Comparison of ENCODE assay signal across 8 cellular contexts in the genomic region with DNA sequence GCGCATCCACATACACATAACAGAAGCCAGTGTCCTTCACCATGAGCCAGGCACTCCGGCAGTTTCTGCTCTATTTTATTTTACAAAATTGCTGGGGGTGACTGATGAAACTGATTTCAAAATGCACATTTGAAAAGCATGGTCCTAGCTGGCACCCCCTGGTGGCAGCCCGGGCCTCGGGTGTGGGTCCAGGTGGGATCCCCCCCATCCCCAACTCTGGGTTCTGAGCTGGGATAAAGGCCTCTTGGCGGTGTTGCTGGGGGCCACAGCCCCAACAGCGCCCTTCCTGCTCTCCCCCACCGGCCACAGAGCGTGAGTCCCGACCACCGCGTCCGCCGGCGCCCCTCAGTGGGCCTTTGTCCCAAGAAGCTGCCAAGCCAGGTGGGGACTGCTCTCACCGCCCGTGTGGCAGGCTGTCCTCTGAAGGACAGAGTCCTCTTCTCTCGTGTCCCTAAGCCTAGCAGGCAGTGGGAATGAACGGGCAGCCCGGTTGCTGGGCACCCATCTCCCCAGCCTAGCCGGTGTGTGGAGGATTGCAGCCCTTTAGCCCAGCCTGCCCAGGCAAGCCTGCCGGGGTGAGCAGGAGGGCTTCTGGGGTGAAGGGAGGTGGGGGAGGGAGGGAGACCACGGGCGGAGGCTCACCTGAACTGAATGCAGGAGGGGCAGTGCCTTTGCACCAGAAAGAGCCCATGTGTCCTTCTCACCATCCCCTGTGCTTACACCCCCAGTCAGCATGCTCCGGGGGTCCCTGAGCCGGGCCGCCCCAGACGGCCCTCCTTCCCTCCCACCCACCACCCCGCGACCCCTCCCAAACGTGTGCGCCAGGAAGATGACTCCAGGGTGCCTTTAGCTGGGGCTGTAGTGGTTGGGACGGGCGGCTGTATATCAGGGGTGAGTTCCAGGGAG. TPM values are rescaled to one million over a fixed set of nuclear protein-coding genes. Genes with fewer than 3 reads are reported as not detected.
DNase-seq lines count a peak whose midpoint lies in the region; ATAC-seq and TF ChIP-seq lines count a peak whose summit lies in the region.

No MANE protein-coding gene starts in this region.

- no peaks in the 10 kb centered on the region for H3K9me3 ChIP-seq in stomach
- H3K9me3 ChIP-seq in uterus: no peaks in the 10 kb centered on the region

- no peak overlapping the region for H2BK5ac ChIP-seq in mesendoderm (ENCODE audit: low read length)

- no peaks in the 10 kb centered on the region for H3K79me2 ChIP-seq in mesendoderm (ENCODE audit: control insufficient read depth, insufficient read depth, low read length)

- peak overlapping the region; percentile 18 for H3K9ac ChIP-seq in mesendoderm (ENCODE audit: low read length)

- H3K27ac Mint-ChIP-seq in WTC11: no peak overlapping the region

- H3K4me2 ChIP-seq in mesendoderm (ENCODE audit: low read length): peak overlapping the region; percentile 71

- H3K4me3 ChIP-seq in AG09309 (ENCODE audit: control insufficient read depth, low read depth, low read length): no peak overlapping the region
- H3K4me3 ChIP-seq in mesendoderm (ENCODE audit: low read length): no peak overlapping the region
- peak overlapping the region; percentile 55 to 70 (median 58) for H3K4me3 ChIP-seq in stomach
- H3K4me3 ChIP-seq in uterus: peak overlapping the region in 1 of 2 donors; percentile 12

- H2BK120ac ChIP-seq in mesendoderm (ENCODE audit: low read depth, low read length): no peak overlapping the region

- no peak overlapping the region for H2AK5ac ChIP-seq in mesendoderm (ENCODE audit: low read length)

- H3K36me3 Mint-ChIP-seq in WTC11: peaks cover 2% of the 10 kb centered on the region; the same call in 1 of the 2 replicates

- no peak overlapping the region for H4K5ac ChIP-seq in mesendoderm (ENCODE audit: low read length)

- no CpG with 5 or more reads among the region's 33 CpGs for WGBS in mesendoderm (ENCODE audit: extremely low coverage, insufficient coverage, low lambda C conversion rate)
- WGBS in stomach, 5 donors: 4 to 9% (median 5%) methylated on average over 17 to 33 of the region's 33 CpGs

- peaks cover 15% of the 10 kb centered on the region for H3K4me1 Mint-ChIP-seq in WTC11

- no peak overlapping the region for H2BK15ac ChIP-seq in mesendoderm (replicated peaks; ENCODE audit: low read depth)

- TF ChIP-seq POLR2A in stomach (IDR thresholded peaks at IDR 0.05): no peak
- no peak for TF ChIP-seq POLR2A in uterus (IDR thresholded peaks at IDR 0.05)

- no peak overlapping the region for H3K4ac ChIP-seq in mesendoderm (ENCODE audit: low read depth, low read length)

- intact Hi-C loops in stomach (cut with DNase I; ENCODE audit: low total_unique reads) (no loop called here), uterus (cut with DNase I; ENCODE audit: low total_unique reads) (no loop called here)

- peak overlapping the region; percentile 44 for H3K56ac ChIP-seq in mesendoderm (ENCODE audit: low read length)

- H3K18ac ChIP-seq in mesendoderm (ENCODE audit: low read length): no peak overlapping the region

- H4K8ac ChIP-seq in mesendoderm (ENCODE audit: low read depth, low read length): no peak overlapping the region

- H3K27me3 Mint-ChIP-seq in WTC11 (ENCODE audit: low read depth): peaks cover 28% of the 10 kb centered on the region

- no peaks in the 10 kb centered on the region for H3K36me3 ChIP-seq in mesendoderm (ENCODE audit: control insufficient read depth, insufficient read depth, low read length)
- no peaks in the 10 kb centered on the region for H3K36me3 ChIP-seq in stomach
- H3K36me3 ChIP-seq in uterus: no peaks in the 10 kb centered on the region

- H3K27ac ChIP-seq in mesendoderm (ENCODE audit: low read depth, low read length) (no peak overlapping the region), stomach (peak overlapping the region; percentile 74 to 84 (median 81)), uterus (no peak overlapping the region)

- no peak overlapping the region for H3K23ac ChIP-seq in mesendoderm (ENCODE audit: low read length)

- H3K4me1 ChIP-seq in mesendoderm (ENCODE audit: control insufficient read depth, low read depth, low read length): no peaks in the 10 kb centered on the region
- H3K4me1 ChIP-seq in stomach: peaks cover 29 to 59% (median 52%) of the 10 kb centered on the region in 4 donors
- peaks cover 0 to 17% of the 10 kb centered on the region in 2 donors for H3K4me1 ChIP-seq in uterus

- DNase-seq in AG09309 (ENCODE audit: low read depth): no peak
- DNase-seq in HT-29 (ENCODE audit: low spot score): peak; percentile 37
- peak; percentile 50 for DNase-seq in WTC11 (ENCODE audit: low spot score)
- peak; percentile 54 for DNase-seq in dermis blood vessel endothelial cell
- DNase-seq in mesendoderm: no peak
- DNase-seq in stomach: no peak
- DNase-seq in NCI-H2171 (lab: John Stamatoyannopoulos, UW): no peak
- DNase-seq in uterus: no peak

- no peak for TF ChIP-seq EP300 in stomach (IDR thresholded peaks at IDR 0.05)

- CTCF ChIA-PET in WTC11 (lab: Charles Lee): interaction anchor here (0.6 to 5.8 kb wide), 24 partner anchors 12 to 179 kb away, joined by 3 to 111 read pairs (median 4); a partner anchor contains a TSS

- H3K27me3 ChIP-seq in mesendoderm (ENCODE audit: insufficient read depth, low read length, poor library complexity) (peaks cover 2% of the 10 kb centered on the region), stomach (peaks cover 5 to 90% (median 34%) of the 10 kb centered on the region in 3 donors), uterus (peaks cover 15 to 36% of the 10 kb centered on the region in 2 donors)

- TF ChIP-seq CTCF in AG09309 (IDR thresholded peaks at IDR 0.05; ENCODE audit: control insufficient read depth, insufficient read depth, low read depth, low read length, missing control alignments) (peak; percentile 87), WTC11 (IDR thresholded peaks at IDR 0.05) (peak; percentile 37; the same call in 1 of the 2 replicates), stomach (IDR thresholded peaks at IDR 0.05) (peak in 4 of 7 experiments; percentile 18 to 61 (median 26)), uterus (IDR thresholded peaks at IDR 0.05) (peak in 1 of 4 experiments; percentile 29)

- no peaks in the 10 kb centered on the region for H3K79me1 ChIP-seq in mesendoderm (ENCODE audit: low read length)

- ATAC-seq in WTC11: peak; percentile 11

- no peaks in the 10 kb centered on the region for H3K9me3 Mint-ChIP-seq in WTC11

- POLR2A ChIA-PET in WTC11 (lab: Charles Lee): no interaction called here

- peak overlapping the region; percentile 74 for H3K4me3 Mint-ChIP-seq in WTC11

TF ChIP-seq in WTC11, 78 proteins besides CTCF, POLR2A, EP300 and RAD21 (continues in another document):
- TF ChIP-seq, protein P1, sequence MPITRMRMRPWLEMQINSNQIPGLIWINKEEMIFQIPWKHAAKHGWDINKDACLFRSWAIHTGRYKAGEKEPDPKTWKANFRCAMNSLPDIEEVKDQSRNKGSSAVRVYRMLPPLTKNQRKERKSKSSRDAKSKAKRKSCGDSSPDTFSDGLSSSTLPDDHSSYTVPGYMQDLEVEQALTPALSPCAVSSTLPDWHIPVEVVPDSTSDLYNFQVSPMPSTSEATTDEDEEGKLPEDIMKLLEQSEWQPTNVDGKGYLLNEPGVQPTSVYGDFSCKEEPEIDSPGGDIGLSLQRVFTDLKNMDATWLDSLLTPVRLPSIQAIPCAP (CRISPR knock-in tag; IDR thresholded peaks at IDR 0.05): no peak
- TF ChIP-seq NFYB (CRISPR knock-in tag; conservative IDR thresholded peaks at IDR 0.05; ENCODE audit: low read depth): no peak
- no peak for TF ChIP-seq ZNF423 (CRISPR knock-in tag; IDR thresholded peaks at IDR 0.05)
- no peak for TF ChIP-seq GRHL2 (CRISPR knock-in tag; IDR thresholded peaks at IDR 0.05; ENCODE audit: insufficient replicate concordance, severe bottlenecking)
- TF ChIP-seq NR2C2 (CRISPR knock-in tag; IDR thresholded peaks at IDR 0.05): no peak
- no peak for TF ChIP-seq ZNF396 (CRISPR knock-in tag; IDR thresholded peaks at IDR 0.05; ENCODE audit: borderline replicate concordance)

RNA-seq across cellular contexts. Expression of a gene that starts 0.9 kb away (rescaled TPM):
- 1.2 and 1.7 TPM in 2 replicates for total RNA-seq in HT-29 (2014; rRNA removed; shearing (Covaris generic))
- total RNA-seq in WTC11 (2021) (8.0 to 9.4 TPM (median 9.1 TPM) in 3 replicates), dermis blood vessel endothelial cell (0.09 TPM in 1 of 2 replicates, not detected in the other), stomach (1 to 10 TPM in 1 of 5 donors, under 1 TPM in 1, not detected in 3; 0.55 to 2.6 TPM), uterus (under 1 TPM in 2 of 4 donors, not detected in 2; 0.14 to 0.43 TPM)
- polyA plus RNA-seq in mesendoderm (2013, experiment 1 of 2): 1.3 TPM
- 1.3 TPM for polyA plus RNA-seq in mesendoderm (2013, experiment 2 of 2)
- 1 to 10 TPM; 1.0 to 4.2 (median 1.5) TPM for polyA plus RNA-seq in stomach

RNA-seq across cellular contexts. Expression of a gene that starts 20.8 kb away (rescaled TPM):
- total RNA-seq in HT-29 (2014; rRNA removed; shearing (Covaris generic)): 44.6 and 49.8 TPM in 2 replicates
- 38.5 to 46.2 TPM (median 40.5 TPM) in 3 replicates for total RNA-seq in WTC11 (2021)
- 11.6 and 15.1 TPM in 2 replicates for total RNA-seq in dermis blood vessel endothelial cell
- polyA plus RNA-seq in mesendoderm (2013, experiment 1 of 2): 16.0 TPM
- 17.0 TPM for polyA plus RNA-seq in mesendoderm (2013, experiment 2 of 2)
- 10 to 100 TPM in 4 of 5 donors, 1 to 10 TPM in 1; 8.8 to 31.9 (median 14.6) TPM for total RNA-seq in stomach
- polyA plus RNA-seq in stomach: 10 to 100 TPM; 11.5 to 20.6 (median 13.1) TPM
- total RNA-seq in uterus: 10 to 100 TPM; 14.2 to 33.2 (median 20.0) TPM

RNA-seq across cellular contexts. Expression of a gene that starts 20.9 kb away (rescaled TPM):
- 38.4 and 44.5 TPM in 2 replicates for total RNA-seq in HT-29 (2014; rRNA removed; shearing (Covaris generic))
- 42.1 to 52.4 TPM (median 43.7 TPM) in 3 replicates for total RNA-seq in WTC11 (2021)
- total RNA-seq in dermis blood vessel endothelial cell: 11.6 and 17.6 TPM in 2 replicates
- polyA plus RNA-seq in mesendoderm (2013, experiment 1 of 2): 71.4 TPM
- 64.6 TPM for polyA plus RNA-seq in mesendoderm (2013, experiment 2 of 2)
- total RNA-seq in stomach: 10 to 100 TPM in 3 of 5 donors, 1 to 10 TPM in 2; 1.8 to 53.3 (median 11.2) TPM
- polyA plus RNA-seq in stomach: 10 to 100 TPM; 13.4 to 21.6 (median 16.1) TPM
- 10 to 100 TPM in 3 of 4 donors, under 1 TPM in 1; 0.88 to 20.3 (median 14.6) TPM for total RNA-seq in uterus

RNA-seq across cellular contexts. Expression of a gene that starts 22.5 kb away (rescaled TPM):
- total RNA-seq in HT-29 (2014; rRNA removed; shearing (Covaris generic)): 100 and 109 TPM in 2 replicates
- total RNA-seq in WTC11 (2021) (96.9 to 113 TPM (median 109 TPM) in 3 replicates), dermis blood vessel endothelial cell (63.3 and 119 TPM in 2 replicates), stomach (100 to 1,000 TPM in 1 of 5 donors, 10 to 100 TPM in 3, 1 to 10 TPM in 1; 7.1 to 302 (median 32.6) TPM), uterus (10 to 100 TPM in 2 of 4 donors, 1 to 10 TPM in 2; 2.4 to 22.1 (median 15.0) TPM)
- 73.3 TPM for polyA plus RNA-seq in mesendoderm (2013, experiment 1 of 2)
- 73.9 TPM for polyA plus RNA-seq in mesendoderm (2013, experiment 2 of 2)
- polyA plus RNA-seq in stomach: 10 to 100 TPM; 56.8 to 73.7 (median 58.8) TPM

RNA-seq across cellular contexts. Expression of a gene that starts 34.6 kb away (rescaled TPM):
- 1,584 and 1,604 TPM in 2 replicates for total RNA-seq in HT-29 (2014; rRNA removed; shearing (Covaris generic))
- 169 to 219 TPM (median 207 TPM) in 3 replicates for total RNA-seq in WTC11 (2021)
- 135 and 286 TPM in 2 replicates for total RNA-seq in dermis blood vessel endothelial cell
- 78.8 TPM for polyA plus RNA-seq in mesendoderm (2013, experiment 1 of 2)
- polyA plus RNA-seq in mesendoderm (2013, experiment 2 of 2): 83.5 TPM
- 100 to 1,000 TPM in 3 of 5 donors, 10 to 100 TPM in 2; 21.0 to 480 (median 175) TPM for total RNA-seq in stomach
- polyA plus RNA-seq in stomach: 100 to 1,000 TPM in 2 of 3 donors, 10 to 100 TPM in 1; 57.1 to 165 (median 159) TPM
- 10 to 100 TPM; 17.4 to 72.0 (median 38.3) TPM for total RNA-seq in uterus

Comparison
In these comparisons a context has a peak if more than half of its experiments do, and no peak if none do; other contexts are left out.
1. DNase-seq: peak in HT-29 (single experiment), WTC11 (single experiment) and dermis blood vessel endothelial cell (single experiment); none in AG09309 (single experiment), mesendoderm (single experiment), stomach (single experiment), NCI-H2171 (single experiment) and uterus (0 of 2).
2. H3K4me3 ChIP-seq: peak in stomach (4 of 4); none in AG09309 (single experiment) and mesendoderm (single experiment).
3. H3K27ac ChIP-seq: peak in stomach (5 of 5); none in mesendoderm (single experiment) and uterus (0 of 2).